Comparison of ENCODE assay signal across 35 cellular contexts in genomic region chr3:123283074-123283473, GRCh38.
"Had no signal": no experiment of that assay in that cellular context is flagged by ENCODE, and none has a peak within 500 bp of the region (broad histone marks: within the 10 kb centered on the region; RNA-seq: fewer than 3 reads in every experiment).

No MANE protein-coding gene starts in this region.

- DNase-seq: activated B cell treated with CpG ODN at 0.5 μM for 24 hours; activated CD4-positive, alpha-beta memory T cell treated with anti-CD3 and anti-CD28 coated beads, Interleukin-2, amount 10 ng/mL, durations not matched to agents 7 days and 5 days; activated CD4-positive, alpha-beta T cell treated with anti-CD3 and anti-CD28 coated beads for 4 hours; activated CD4-positive, CD25-positive, alpha-beta regulatory T cell treated with anti-CD3 and anti-CD28 coated beads, Interleukin-2, amount 50 U/mL, for 72 hours; activated CD8-positive, alpha-beta memory T cell treated with anti-CD3 and anti-CD28 coated beads for 24 hours; activated CD8-positive, alpha-beta memory T cell treated with anti-CD3 and anti-CD28 coated beads, Interleukin-2, amount 50 U/mL, for 48 hours; activated effector memory CD4-positive, alpha-beta T cell treated with Interleukin-2 at 50 U/mL for 16 hours; activated naive CD4-positive, alpha-beta T cell treated with anti-CD3 and anti-CD28 coated beads, Interleukin-2, amount 50 U/mL, for 16 hours; activated naive CD8-positive, alpha-beta T cell treated with anti-CD3 and anti-CD28 coated beads for 36 hours; activated T-cell treated with anti-CD3 and anti-CD28 coated beads, Interleukin-2, amount 50 U/mL, for 48 hours; amniotic stem cell; aorta; brain microvascular endothelial cell; NCI-H1092 treated with DMSO at 0.1 percent for 48 hours; NCI-H1417; NCI-H146; NCI-H187; NCI-H2029 treated with DMSO at 0.1 percent for 48 hours; NCI-H2107; NCI-H2171; NCI-H510A; NCI-H526; NCI-H748 treated with DMSO at 0.1 percent for 48 hours; NK-92 treated with Interleukin-12 subunit alpha and Interleukin-12 subunit beta, amount 100 ng/mL, for 24 hours; PC-3; Peyer's patch; RPMI8226; SIG-M5; T-helper 1 cell; T-helper 2 cell; T-helper 9 cell had no signal

- H3K27me3 ChIP-seq: brain microvascular endothelial cell, Peyer's patch had no signal

- H3K4me3 Mint-ChIP-seq: activated B cell treated with CpG ODN at 0.5 μM for 24 hours; activated CD4-positive, alpha-beta memory T cell treated with anti-CD3 and anti-CD28 coated beads, Interleukin-2, amount 10 ng/mL, durations not matched to agents 7 days and 5 days; activated CD8-positive, alpha-beta memory T cell treated with anti-CD3 and anti-CD28 coated beads, Interleukin-2, amount 10 ng/mL, durations not matched to agents 7 days and 5 days; activated naive CD8-positive, alpha-beta T cell treated with anti-CD3 and anti-CD28 coated beads for 36 hours; central memory CD8-positive, alpha-beta T cell had no signal

- H3K9me3 ChIP-seq: Peyer's patch had no signal

- H3K27ac ChIP-seq: brain microvascular endothelial cell, Peyer's patch, VCaP had no signal

- H3K36me3 Mint-ChIP-seq: activated CD8-positive, alpha-beta memory T cell treated with anti-CD3 and anti-CD28 coated beads, Interleukin-2, amount 10 ng/mL, durations not matched to agents 7 days and 5 days had no signal

- H3K27me3 Mint-ChIP-seq: activated B cell treated with CpG ODN at 0.5 μM for 24 hours; activated CD4-positive, alpha-beta memory T cell treated with anti-CD3 and anti-CD28 coated beads, Interleukin-2, amount 10 ng/mL, durations not matched to agents 7 days and 5 days; activated CD8-positive, alpha-beta memory T cell treated with anti-CD3 and anti-CD28 coated beads, Interleukin-2, amount 10 ng/mL, durations not matched to agents 7 days and 5 days; activated naive CD8-positive, alpha-beta T cell treated with anti-CD3 and anti-CD28 coated beads for 36 hours had no signal

- H3K27ac Mint-ChIP-seq: activated B cell treated with CpG ODN at 0.5 μM for 24 hours; activated CD4-positive, alpha-beta memory T cell treated with anti-CD3 and anti-CD28 coated beads, Interleukin-2, amount 10 ng/mL, durations not matched to agents 7 days and 5 days; activated CD8-positive, alpha-beta memory T cell treated with anti-CD3 and anti-CD28 coated beads, Interleukin-2, amount 10 ng/mL, durations not matched to agents 7 days and 5 days; activated naive CD8-positive, alpha-beta T cell treated with anti-CD3 and anti-CD28 coated beads for 36 hours had no signal

- H3K9me3 Mint-ChIP-seq: activated B cell treated with CpG ODN at 0.5 μM for 24 hours; activated CD4-positive, alpha-beta memory T cell treated with anti-CD3 and anti-CD28 coated beads, Interleukin-2, amount 10 ng/mL, durations not matched to agents 7 days and 5 days; activated naive CD8-positive, alpha-beta T cell treated with anti-CD3 and anti-CD28 coated beads for 36 hours had no signal

- H3K4me1 ChIP-seq: Peyer's patch had no signal

- H3K4me3 ChIP-seq: Peyer's patch had no signal

- ATAC-seq: activated CD8-positive, alpha-beta memory T cell treated with anti-CD3 and anti-CD28 coated beads, Interleukin-2, amount 10 ng/mL, durations not matched to agents 7 days and 5 days; PC-3; SK-N-SH treated with all-trans-retinoic acid at 6 μM for 48 hours had no signal

- H3K4me1 Mint-ChIP-seq: activated B cell treated with CpG ODN at 0.5 μM for 24 hours; activated CD4-positive, alpha-beta memory T cell treated with anti-CD3 and anti-CD28 coated beads, Interleukin-2, amount 10 ng/mL, durations not matched to agents 7 days and 5 days; activated naive CD8-positive, alpha-beta T cell treated with anti-CD3 and anti-CD28 coated beads for 36 hours; central memory CD8-positive, alpha-beta T cell had no signal

- H3K36me3 ChIP-seq: brain microvascular endothelial cell, Peyer's patch had no signal
